8 cellular contexts compared by ENCODE assay signal in the genomic region with DNA sequence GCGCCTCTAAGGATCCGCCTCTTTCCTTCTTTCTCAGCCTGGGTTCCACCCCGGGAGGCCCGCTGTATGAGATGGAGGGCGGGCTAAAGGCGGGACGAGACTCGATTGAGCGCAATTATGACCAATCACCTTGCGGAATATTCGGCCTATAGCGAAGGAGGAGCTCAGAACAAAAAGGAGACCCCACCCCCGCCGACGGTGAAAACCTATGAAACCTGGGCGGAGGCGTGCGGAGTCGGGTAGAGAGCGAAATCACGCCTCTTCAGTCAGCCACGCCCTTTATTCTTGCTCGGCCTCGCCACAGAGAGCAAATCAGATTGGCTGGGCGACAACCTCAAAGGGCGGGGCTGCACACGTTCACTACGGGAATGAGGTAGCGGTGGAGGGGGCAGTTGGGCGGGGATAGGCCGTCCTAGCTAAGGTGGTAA. TPM values are rescaled to one million over a fixed set of nuclear protein-coding genes. Genes with fewer than 3 reads are reported as not detected.
DNase-seq lines count a peak whose midpoint lies in the region; ATAC-seq and TF ChIP-seq lines count a peak whose summit lies in the region.

No MANE protein-coding gene starts in this region.

- no peak for TF ChIP-seq CTCF in AG10803 (conservative IDR thresholded peaks at IDR 0.05; ENCODE audit: low read length)

- H3K27me3 Mint-ChIP-seq in activated CD4-positive, alpha-beta T cell treated with anti-CD3 and anti-CD28 coated beads for 36 hours, result no peaks in the 10 kb centered on the region

- no peaks in the 10 kb centered on the region for H3K9me3 Mint-ChIP-seq in activated CD4-positive, alpha-beta T cell treated with anti-CD3 and anti-CD28 coated beads for 36 hours (ENCODE audit: low read depth)

- H3K27ac Mint-ChIP-seq in activated CD4-positive, alpha-beta T cell treated with anti-CD3 and anti-CD28 coated beads for 36 hours, result peak overlapping the region; percentile 99

- peak overlapping the region; percentile 73 for H3K4me3 ChIP-seq in AG10803 (ENCODE audit: low read length)

- CTCF ChIA-PET in activated CD4-positive, alpha-beta T cell treated with anti-CD3 and anti-CD28 coated beads for 36 hours (lab: Charles Lee), result interaction anchor here (0.5 to 0.6 kb wide), 2 partner anchors 13 to 35 kb away, joined by 3 read pairs; no protein-coding TSS in a partner anchor

- peaks cover 35% of the 10 kb centered on the region for H3K4me1 Mint-ChIP-seq in activated CD4-positive, alpha-beta T cell treated with anti-CD3 and anti-CD28 coated beads for 36 hours

- peak overlapping the region; percentile 92 for H3K4me3 Mint-ChIP-seq in activated CD4-positive, alpha-beta T cell treated with anti-CD3 and anti-CD28 coated beads for 36 hours

- DNase-seq in AG10803 (ENCODE audit: low read depth), result peak; percentile 98
- peak; percentile 99 for DNase-seq in NCI-H460 (ENCODE audit: extremely low read depth, low read depth)
- peak; percentile 96 for DNase-seq in activated CD4-positive, alpha-beta T cell treated with anti-CD3 and anti-CD28 coated beads for 36 hours
- peak; percentile 87 for DNase-seq in kidney glomerular epithelial cell (lab: John Stamatoyannopoulos, UW)
- peak; percentile 92 to 98 for DNase-seq in stimulated activated CD4-positive, alpha-beta T cell treated with anti-CD3 and anti-CD28 coated beads, Interleukin-15, amount 100 ng/mL, for 48 hours (ENCODE audit: low read depth in 2 of 2)

- POLR2A ChIA-PET in activated CD4-positive, alpha-beta T cell treated with anti-CD3 and anti-CD28 coated beads for 36 hours (lab: Charles Lee), result interaction anchor here (0.5 to 2.5 kb wide), 11 partner anchors 9 to 358 kb away, joined by 3 to 15 read pairs (median 4); a partner anchor contains a TSS

- H3K36me3 Mint-ChIP-seq in activated CD4-positive, alpha-beta T cell treated with anti-CD3 and anti-CD28 coated beads for 36 hours (ENCODE audit: low read depth), result peaks cover 54% of the 10 kb centered on the region

- ATAC-seq in GM19043 (IDR thresholded peaks at IDR 0.05; ENCODE audit: low read depth, unreplicated experiment) (peak; percentile 89), HG03378 (IDR thresholded peaks at IDR 0.05; ENCODE audit: unreplicated experiment) (peak; percentile 87)
- ATAC-seq in activated CD4-positive, alpha-beta T cell treated with anti-CD3 and anti-CD28 coated beads for 36 hours, result peak; percentile 87

- peak overlapping the region; percentile 99 for H3K27ac ChIP-seq in cingulate gyrus (ENCODE audit: low read depth, low read length)

- intact Hi-C loops in activated CD4-positive, alpha-beta T cell treated with anti-CD3 and anti-CD28 coated beads for 36 hours (cut with DNase I, micrococcal nuclease), result loop anchor here (1.0 to 5.0 kb wide), 13 partner anchors 15 to 441 kb away; a partner anchor contains a TSS

RNA-seq across cellular contexts. Expression of a gene that starts 0.6 kb away (rescaled TPM):
- 141 and 164 TPM in 2 replicates for total RNA-seq in NCI-H460 (2014; rRNA removed; shearing (Covaris generic))
- polyA plus RNA-seq in NCI-H460 (2014; cell fraction: nucleus; rRNA removed), result 219 and 283 TPM in 2 replicates
- total RNA-seq in activated CD4-positive, alpha-beta T cell treated with anti-CD3 and anti-CD28 coated beads for 36 hours, result 10 to 100 TPM; 62.7 to 78.9 TPM

RNA-seq across cellular contexts. Expression of a gene that starts 14.9 kb away (rescaled TPM):
- 17.0 and 17.3 TPM in 2 replicates for total RNA-seq in NCI-H460 (2014; rRNA removed; shearing (Covaris generic))
- polyA plus RNA-seq in NCI-H460 (2014; cell fraction: nucleus; rRNA removed), result 15.9 and 20.6 TPM in 2 replicates
- total RNA-seq in activated CD4-positive, alpha-beta T cell treated with anti-CD3 and anti-CD28 coated beads for 36 hours, result 10 to 100 TPM; 19.2 to 21.1 TPM

RNA-seq across cellular contexts. Expression of a gene that starts 24.2 kb away (rescaled TPM):
- 138 and 158 TPM in 2 replicates for total RNA-seq in NCI-H460 (2014; rRNA removed; shearing (Covaris generic))
- polyA plus RNA-seq in NCI-H460 (2014; cell fraction: nucleus; rRNA removed), result 190 and 216 TPM in 2 replicates
- total RNA-seq in activated CD4-positive, alpha-beta T cell treated with anti-CD3 and anti-CD28 coated beads for 36 hours, result 100 to 1,000 TPM; 224 to 249 TPM

Comparison
In these comparisons a context has a peak if more than half of its experiments do, and no peak if none do; other contexts are left out.
1. Peak in every context shown above with its lines: DNase-seq, ATAC-seq, H3K4me3 ChIP-seq and H3K27ac ChIP-seq.